Comparison of ENCODE assay signal across 8 cellular contexts in genomic region chr2:208025814-208026184, GRCh38. TPM values are rescaled to one million over a fixed set of nuclear protein-coding genes. Genes with fewer than 3 reads are reported as not detected.
A peak's percentile ranks its signal among the peaks of the same experiment; 100 is the strongest.
DNase-seq lines count a peak whose midpoint lies in the region; ATAC-seq lines count a peak whose summit lies in the region.

No MANE protein-coding gene starts in this region.

- H3K9ac ChIP-seq in NT2/D1 (ENCODE audit: insufficient read length, low read depth) (peak overlapping the region; percentile 79), adipocyte (ENCODE audit: low read length) (peak overlapping the region; percentile 92), iPS-18a (ENCODE audit: low read length) (peak overlapping the region; percentile 69)

- H3K27me3 ChIP-seq in NT2/D1 (ENCODE audit: insufficient read depth, insufficient read length), result no peaks in the 10 kb centered on the region
- no peaks in the 10 kb centered on the region for H3K27me3 ChIP-seq in adipocyte (replicated peaks; ENCODE audit: control insufficient read depth, insufficient read depth, low read length)
- H3K27me3 ChIP-seq in iPS-18a (ENCODE audit: control insufficient read depth, insufficient read depth, low read length), result no peaks in the 10 kb centered on the region

- no peaks in the 10 kb centered on the region for H3K9me3 ChIP-seq in NT2/D1 (ENCODE audit: insufficient read depth, low read length)
- no peaks in the 10 kb centered on the region for H3K9me3 ChIP-seq in adipocyte (ENCODE audit: control insufficient read depth, low read length)
- H3K9me3 ChIP-seq in iPS-18a (ENCODE audit: control insufficient read depth, low read depth, low read length), result no peaks in the 10 kb centered on the region

- ATAC-seq in GM21825 (IDR thresholded peaks at IDR 0.05; ENCODE audit: unreplicated experiment) (peak; percentile 19), left lobe of liver (no peak)

- H3K27ac ChIP-seq in iPS-18a (ENCODE audit: low read length), result peak overlapping the region; percentile 5

- H3K36me3 ChIP-seq in NT2/D1 (ENCODE audit: insufficient read depth, insufficient read length, low read length) (no peaks in the 10 kb centered on the region), adipocyte (ENCODE audit: control insufficient read depth, insufficient read depth, low read length, severe bottlenecking) (no peaks in the 10 kb centered on the region), iPS-18a (ENCODE audit: control insufficient read depth, low read depth, low read length) (no peaks in the 10 kb centered on the region)

- H3K4me1 ChIP-seq in NT2/D1 (ENCODE audit: insufficient read depth, insufficient read length) (peaks cover 2% of the 10 kb centered on the region), adipocyte (ENCODE audit: control insufficient read depth, insufficient read depth, low read length) (peaks cover 13% of the 10 kb centered on the region), iPS-18a (ENCODE audit: control insufficient read depth, low read depth, low read length) (peaks cover 5% of the 10 kb centered on the region)

- DNase-seq in COR-L47 (lab: John Stamatoyannopoulos, UW) (peak; percentile 3), NT2/D1 (ENCODE audit: low read depth, low spot score) (no peak), adipocyte (ENCODE audit: low read depth) (no peak), left lobe of liver (ENCODE audit: low spot score) (no peak), T1000 (lab: John Stamatoyannopoulos, UW) (no peak)
- DNase-seq in stimulated activated CD4-positive, alpha-beta T cell treated with anti-CD3 and anti-CD28 coated beads, Interleukin-2, amount 100 ng/mL, for 24 hours, result peak; percentile 46 to 52

- H3K4me3 ChIP-seq in NT2/D1 (ENCODE audit: insufficient read length, low read depth), result peak overlapping the region; percentile 85
- H3K4me3 ChIP-seq in adipocyte (ENCODE audit: low read length), result peak overlapping the region; percentile 92
- peak overlapping the region; percentile 96 for H3K4me3 ChIP-seq in iPS-18a (ENCODE audit: low read length)

RNA-seq across cellular contexts. Expression of gene PLEKHM3, which starts 0.5 kb away (rescaled TPM):
- 8.5 TPM for total RNA-seq in left lobe of liver

Comparison
In these comparisons a context has a peak if more than half of its experiments do, and no peak if none do; other contexts are left out.
1. DNase-seq: peak in COR-L47 (single experiment) and stimulated activated CD4-positive, alpha-beta T cell treated with anti-CD3 and anti-CD28 coated beads, Interleukin-2, amount 100 ng/mL, for 24 hours (2 of 2); none in NT2/D1 (single experiment), adipocyte (single experiment), left lobe of liver (single experiment) and T1000 (single experiment).
2. Peak in every context shown above with its lines, with median percentiles within 50 percentile points of each other: H3K4me3 ChIP-seq and H3K9ac ChIP-seq.